ENCODE assay signal across 41 cellular contexts in the genomic region with DNA sequence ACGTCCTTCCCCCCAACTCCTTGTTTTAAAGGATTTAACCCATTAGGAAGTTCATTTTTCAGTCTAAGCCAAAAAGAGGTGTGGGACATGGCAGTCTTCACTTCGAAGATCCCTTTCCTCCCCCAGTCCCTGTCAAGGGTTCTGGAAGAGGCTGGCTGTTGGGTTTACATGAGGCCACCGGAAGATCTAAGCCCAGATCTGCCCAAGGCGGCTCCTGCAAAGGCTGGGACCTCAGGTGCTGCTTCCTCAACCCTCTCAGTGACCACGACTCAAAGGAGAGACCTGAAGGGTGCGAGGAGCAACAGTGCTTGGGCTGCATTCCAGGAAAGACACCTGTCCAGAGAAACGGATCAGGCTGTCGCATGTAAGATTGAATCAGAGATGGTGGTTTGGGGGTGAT. TPM values are rescaled to one million over a fixed set of nuclear protein-coding genes. Genes with fewer than 3 reads are reported as not detected.
"Had no signal": no experiment of that assay in that cellular context is flagged by ENCODE, and none has a peak within 500 bp of the region (broad histone marks: within the 10 kb centered on the region; RNA-seq: fewer than 3 reads in every experiment).

No MANE protein-coding gene starts in this region.

- H3K27ac Mint-ChIP-seq: activated B cell treated with CpG ODN at 0.5 μM for 24 hours; activated CD4-positive, alpha-beta memory T cell treated with anti-CD3 and anti-CD28 coated beads for 36 hours; activated CD4-positive, alpha-beta T cell treated with anti-CD3 and anti-CD28 coated beads, Interleukin-2, amount 10 ng/mL, durations not matched to agents 24 days and 14 days; activated CD8-positive, alpha-beta T cell treated with anti-CD3 and anti-CD28 coated beads for 36 hours; activated naive CD4-positive, alpha-beta T cell treated with anti-CD3 and anti-CD28 coated beads for 36 hours; activated naive CD4-positive, alpha-beta T cell treated with anti-CD3 and anti-CD28 coated beads, Interleukin-2, amount 50 U/mL, for 72 hours; activated naive CD8-positive, alpha-beta T cell treated with anti-CD3 and anti-CD28 coated beads for 36 hours; activated T-cell treated with anti-CD3 and anti-CD28 coated beads, Interleukin-2, amount 50 U/mL, for 72 hours; activated T-helper 1 cell treated with anti-CD3 and anti-CD28 coated beads, Interleukin-12 subunit alpha, Interleukin-12 subunit beta, Interleukin-2, Interleukin-4 antibody, amounts not matched to agents 30 ng/mL and 10 ng/mL and 1 ng/mL, durations not matched to agents 14 hours and 24 hours and 36 hours; activated T-helper 17 cell treated with anti-CD3 and anti-CD28 coated beads, Interleukin-2, amount 50 U/mL, for 72 hours; T-helper 1 cell treated with Interleukin-12 subunit alpha and Interleukin-12 subunit beta and Interleukin-4 antibody, amounts not matched to agents 30 μg/mL and 1 μg/mL, for 36 hours; T-helper 2 cell treated with Interferon-gamma antibody and Interleukin-4, amounts not matched to agents 5 μg/mL and 100 μg/mL, for 36 hours had no signal

- H3K4me1 ChIP-seq: adrenal gland, body of pancreas, breast epithelium had no signal

- H3K27me3 ChIP-seq: adrenal gland, body of pancreas, brain microvascular endothelial cell, breast epithelium, cardiac muscle cell had no signal

- H3K9me3 ChIP-seq: adrenal gland, body of pancreas, breast epithelium had no signal

- ATAC-seq: activated CD8-positive, alpha-beta T cell treated with anti-CD3 and anti-CD28 coated beads for 36 hours; activated naive CD4-positive, alpha-beta T cell treated with anti-CD3 and anti-CD28 coated beads, Interleukin-2, amount 50 U/mL, for 72 hours; activated T-cell treated with anti-CD3 and anti-CD28 coated beads, Interleukin-2, amount 50 U/mL, for 4 hours; activated T-cell treated with anti-CD3 and anti-CD28 coated beads, Interleukin-2, amount 50 U/mL, for 72 hours; activated T-helper 17 cell treated with anti-CD3 and anti-CD28 coated beads, Interleukin-2, amount 50 U/mL, for 72 hours; body of pancreas had no signal

- H3K4me3 Mint-ChIP-seq: activated B cell treated with CpG ODN at 0.5 μM for 24 hours; activated CD4-positive, alpha-beta memory T cell treated with anti-CD3 and anti-CD28 coated beads for 36 hours; activated CD4-positive, alpha-beta T cell treated with anti-CD3 and anti-CD28 coated beads, Interleukin-2, amount 10 ng/mL, durations not matched to agents 24 days and 14 days; activated CD8-positive, alpha-beta T cell treated with anti-CD3 and anti-CD28 coated beads for 36 hours; activated naive CD4-positive, alpha-beta T cell treated with anti-CD3 and anti-CD28 coated beads for 36 hours; activated naive CD8-positive, alpha-beta T cell treated with anti-CD3 and anti-CD28 coated beads for 36 hours; activated T-cell treated with anti-CD3 and anti-CD28 coated beads, Interleukin-2, amount 50 U/mL, for 4 hours; activated T-cell treated with anti-CD3 and anti-CD28 coated beads, Interleukin-2, amount 50 U/mL, for 72 hours; activated T-helper 1 cell treated with anti-CD3 and anti-CD28 coated beads, Interleukin-12 subunit alpha, Interleukin-12 subunit beta, Interleukin-2, Interleukin-4 antibody, amounts not matched to agents 30 ng/mL and 10 ng/mL and 1 ng/mL, durations not matched to agents 14 hours and 24 hours and 36 hours; activated T-helper 17 cell treated with anti-CD3 and anti-CD28 coated beads, Interleukin-2, amount 50 U/mL, for 72 hours; central memory CD8-positive, alpha-beta T cell; T-helper 1 cell treated with Interleukin-12 subunit alpha and Interleukin-12 subunit beta and Interleukin-4 antibody, amounts not matched to agents 30 μg/mL and 1 μg/mL, for 36 hours; T-helper 2 cell treated with Interferon-gamma antibody and Interleukin-4, amounts not matched to agents 5 μg/mL and 100 μg/mL, for 36 hours had no signal

- H3K4me1 Mint-ChIP-seq: activated B cell treated with CpG ODN at 0.5 μM for 24 hours; activated CD4-positive, alpha-beta T cell treated with anti-CD3 and anti-CD28 coated beads, Interleukin-2, amount 10 ng/mL, durations not matched to agents 24 days and 14 days; activated naive CD8-positive, alpha-beta T cell treated with anti-CD3 and anti-CD28 coated beads for 36 hours; activated T-helper 17 cell treated with anti-CD3 and anti-CD28 coated beads, Interleukin-2, amount 50 U/mL, for 72 hours; central memory CD8-positive, alpha-beta T cell had no signal

- H3K36me3 Mint-ChIP-seq: activated CD4-positive, alpha-beta memory T cell treated with anti-CD3 and anti-CD28 coated beads for 36 hours; activated naive CD4-positive, alpha-beta T cell treated with anti-CD3 and anti-CD28 coated beads, Interleukin-2, amount 50 U/mL, for 72 hours; activated naive CD8-positive, alpha-beta T cell treated with anti-CD3 and anti-CD28 coated beads for 36 hours had no signal

- H3K27ac ChIP-seq: adrenal gland, body of pancreas, brain microvascular endothelial cell, breast epithelium, cardiac muscle cell, VCaP had no signal

- H3K9me3 Mint-ChIP-seq: activated B cell treated with CpG ODN at 0.5 μM for 24 hours; activated CD4-positive, alpha-beta memory T cell treated with anti-CD3 and anti-CD28 coated beads for 36 hours; activated CD4-positive, alpha-beta T cell treated with anti-CD3 and anti-CD28 coated beads, Interleukin-2, amount 10 ng/mL, durations not matched to agents 24 days and 14 days; activated CD8-positive, alpha-beta T cell treated with anti-CD3 and anti-CD28 coated beads for 36 hours; activated naive CD4-positive, alpha-beta T cell treated with anti-CD3 and anti-CD28 coated beads for 36 hours; activated naive CD4-positive, alpha-beta T cell treated with anti-CD3 and anti-CD28 coated beads, Interleukin-2, amount 50 U/mL, for 72 hours; activated naive CD8-positive, alpha-beta T cell treated with anti-CD3 and anti-CD28 coated beads for 36 hours; activated T-cell treated with anti-CD3 and anti-CD28 coated beads, Interleukin-2, amount 50 U/mL, for 4 hours; activated T-cell treated with anti-CD3 and anti-CD28 coated beads, Interleukin-2, amount 50 U/mL, for 72 hours; activated T-helper 1 cell treated with anti-CD3 and anti-CD28 coated beads, Interleukin-12 subunit alpha, Interleukin-12 subunit beta, Interleukin-2, Interleukin-4 antibody, amounts not matched to agents 30 ng/mL and 10 ng/mL and 1 ng/mL, durations not matched to agents 14 hours and 24 hours and 36 hours; activated T-helper 17 cell treated with anti-CD3 and anti-CD28 coated beads, Interleukin-2, amount 50 U/mL, for 72 hours; central memory CD8-positive, alpha-beta T cell; T-helper 1 cell treated with Interleukin-12 subunit alpha and Interleukin-12 subunit beta and Interleukin-4 antibody, amounts not matched to agents 30 μg/mL and 1 μg/mL, for 36 hours; T-helper 2 cell treated with Interferon-gamma antibody and Interleukin-4, amounts not matched to agents 5 μg/mL and 100 μg/mL, for 36 hours had no signal

- DNase-seq: activated B cell treated with CpG ODN at 0.5 μM for 24 hours; activated CD4-positive, alpha-beta memory T cell treated with anti-CD3 and anti-CD28 coated beads for 36 hours; activated CD4-positive, alpha-beta T cell treated with anti-CD3 and anti-CD28 coated beads for 4 hours; activated CD4-positive, alpha-beta T cell treated with anti-CD3 and anti-CD28 coated beads, Interleukin-2, amount 10 ng/mL, durations not matched to agents 24 days and 14 days; activated CD4-positive, alpha-beta T cell treated with anti-CD3 and anti-CD28 coated beads, Interleukin-2, amount 50 U/mL, for 1 hour; activated CD4-positive, alpha-beta T cell treated with anti-CD3 and anti-CD28 coated beads, Interleukin-2, amount 50 U/mL, for 4 hours; activated CD4-positive, CD25-positive, alpha-beta regulatory T cell treated with anti-CD3 and anti-CD28 coated beads, Interleukin-2, amount 50 U/mL, for 72 hours; activated CD8-positive, alpha-beta memory T cell treated with anti-CD3 and anti-CD28 coated beads, Interleukin-2, amount 50 U/mL, for 4 hours; activated CD8-positive, alpha-beta T cell treated with anti-CD3 and anti-CD28 coated beads for 36 hours; activated effector memory CD4-positive, alpha-beta T cell treated with anti-CD3 and anti-CD28 coated beads, Interleukin-2, amount 50 U/mL, for 16 hours; activated gamma-delta T cell treated with Interleukin-2 at 50 U/mL for 16 hours; activated naive CD4-positive, alpha-beta T cell; activated naive CD4-positive, alpha-beta T cell treated with anti-CD3 and anti-CD28 coated beads for 36 hours; activated naive CD4-positive, alpha-beta T cell treated with anti-CD3 and anti-CD28 coated beads, Interleukin-2, amount 50 U/mL, for 16 hours; activated naive CD8-positive, alpha-beta T cell treated with anti-CD3 and anti-CD28 coated beads for 36 hours; activated T-cell treated with anti-CD3 and anti-CD28 coated beads for 4 hours; activated T-cell treated with anti-CD3 and anti-CD28 coated beads, Interleukin-2, amount 50 U/mL, for 1 hour; activated T-cell treated with anti-CD3 and anti-CD28 coated beads, Interleukin-2, amount 50 U/mL, for 4 hours; activated T-cell treated with anti-CD3 and anti-CD28 coated beads, Interleukin-2, amount 50 U/mL, for 72 hours; adrenal gland; amniotic stem cell; aorta; body of pancreas; brain microvascular endothelial cell; caudate nucleus; cerebellar nuclear complex; T-helper 2 cell; T-helper 9 cell had no signal

- FAIRE-seq: astrocyte, TTC549 had no signal

- H3K36me3 ChIP-seq: adrenal gland, brain microvascular endothelial cell, breast epithelium, cardiac muscle cell had no signal

- H3K27me3 Mint-ChIP-seq: activated B cell treated with CpG ODN at 0.5 μM for 24 hours; activated CD8-positive, alpha-beta T cell treated with anti-CD3 and anti-CD28 coated beads for 36 hours; activated naive CD8-positive, alpha-beta T cell treated with anti-CD3 and anti-CD28 coated beads for 36 hours had no signal

- H3K4me3 ChIP-seq: adrenal gland, body of pancreas, breast epithelium, cardiac muscle cell had no signal

RNA-seq across cellular contexts. Expression of gene ETNPPL, which starts 23.5 kb away (rescaled TPM):
- total RNA-seq: activated B cell treated with CpG ODN at 0.5 μM for 24 hours; activated CD4-positive, alpha-beta memory T cell treated with anti-CD3 and anti-CD28 coated beads for 36 hours; activated CD4-positive, alpha-beta T cell treated with anti-CD3 and anti-CD28 coated beads, Interleukin-2, amount 10 ng/mL, durations not matched to agents 24 days and 14 days; activated CD8-positive, alpha-beta memory T cell treated with anti-CD3 and anti-CD28 coated beads for 36 hours; activated CD8-positive, alpha-beta T cell treated with anti-CD3 and anti-CD28 coated beads for 36 hours; activated naive CD4-positive, alpha-beta T cell treated with anti-CD3 and anti-CD28 coated beads for 36 hours; activated naive CD4-positive, alpha-beta T cell treated with anti-CD3 and anti-CD28 coated beads, Interleukin-2, amount 50 U/mL, for 72 hours; activated naive CD8-positive, alpha-beta T cell treated with anti-CD3 and anti-CD28 coated beads for 36 hours; activated T-cell treated with anti-CD3 and anti-CD28 coated beads, Interleukin-2, amount 50 U/mL, for 4 hours; activated T-cell treated with anti-CD3 and anti-CD28 coated beads, Interleukin-2, amount 50 U/mL, for 72 hours; activated T-helper 1 cell treated with anti-CD3 and anti-CD28 coated beads, Interleukin-12 subunit alpha, Interleukin-12 subunit beta, Interleukin-2, Interleukin-4 antibody, amounts not matched to agents 30 ng/mL and 10 ng/mL and 1 ng/mL, durations not matched to agents 14 hours and 24 hours and 36 hours; activated T-helper 17 cell treated with anti-CD3 and anti-CD28 coated beads, Interleukin-2, amount 50 U/mL, for 72 hours; aorta; astrocyte; body of pancreas; breast epithelium; chondrocyte had no signal
